ENCODE assay signal across 8 cellular contexts in genomic region chr9:36487482-36488321, GRCh38.
DNase-seq lines count a peak whose midpoint lies in the region; ATAC-seq and TF ChIP-seq lines count a peak whose summit lies in the region.

No MANE protein-coding gene starts in this region.

- peak overlapping the region; percentile 93 for H3K27ac ChIP-seq in HUES64 (ENCODE audit: low read depth, low read length)
- peak overlapping the region; percentile 91 for H3K27ac ChIP-seq in OCI-LY1 (ENCODE audit: low read depth, low read length, poor library complexity, severe bottlenecking)

- 1% methylated on average over 89 of the region's 93 CpGs for WGBS in HUES64

- no peaks in the 10 kb centered on the region for H3K9me2 ChIP-seq in OCI-LY1 (ENCODE audit: low read depth, low read length)

- H4K20me1 ChIP-seq in OCI-LY1 (ENCODE audit: insufficient read depth, low read length) = no peaks in the 10 kb centered on the region

- peaks cover 38% of the 10 kb centered on the region for H3K79me2 ChIP-seq in OCI-LY1 (ENCODE audit: insufficient read depth, low read length)

- H3F3A ChIP-seq in OCI-LY1 (ENCODE audit: insufficient read depth, low read length) = no peaks in the 10 kb centered on the region

- H3K4me2 ChIP-seq in OCI-LY1 (ENCODE audit: low read length) = peak overlapping the region; percentile 98

- H3K9me3 ChIP-seq in HUES64 (ENCODE audit: insufficient read depth, low read depth, low read length) (no peaks in the 10 kb centered on the region), OCI-LY1 (ENCODE audit: low read length) (no peaks in the 10 kb centered on the region)

- DNase-seq in DMS 273 (lab: John Stamatoyannopoulos, UW; ENCODE audit: unreplicated experiment) (peak; percentile 98), activated T-cell treated with anti-CD3 and anti-CD28 coated beads for 24 hours (ENCODE audit: low read depth) (peak; percentile 86), epithelial cell of esophagus (ENCODE audit: low read depth) (peak; percentile 89), mucosa of gallbladder (ENCODE audit: low spot score) (peak; percentile 91)
- DNase-seq in stimulated activated CD8-positive, alpha-beta memory T cell treated with anti-CD3 and anti-CD28 coated beads, Interleukin-4, amount 100 ng/mL, for 24 hours (ENCODE audit: low read depth) = peak; percentile 88

- no peaks in the 10 kb centered on the region for H3K27me3 ChIP-seq in HUES64 (ENCODE audit: insufficient read depth, low read length)
- H3K27me3 ChIP-seq in OCI-LY1 (ENCODE audit: insufficient read depth, low read length) = no peaks in the 10 kb centered on the region

- peak; percentile 81 for ATAC-seq in GM21515 (IDR thresholded peaks at IDR 0.05; ENCODE audit: unreplicated experiment)

- H3K9ac ChIP-seq in HUES64 (ENCODE audit: low read depth, low read length) (peak overlapping the region; percentile 88), OCI-LY1 (ENCODE audit: low read length) (peak overlapping the region; percentile 97)

- TF ChIP-seq CTCF in OCI-LY1 (IDR thresholded peaks at IDR 0.05; ENCODE audit: low read length) (no peak), epithelial cell of esophagus (IDR thresholded peaks at IDR 0.05; ENCODE audit: insufficient read depth, low read depth, low read length, missing control alignments) (no peak)

- H3K36me3 ChIP-seq in HUES64 (ENCODE audit: insufficient read depth, low read length) (no peaks in the 10 kb centered on the region), OCI-LY1 (ENCODE audit: insufficient read depth, low read length) (no peaks in the 10 kb centered on the region)

- H2AFZ ChIP-seq in OCI-LY1 (ENCODE audit: low read length) = peak overlapping the region; percentile 94

- peak overlapping the region; percentile 91 for H3K4me3 ChIP-seq in HUES64 (ENCODE audit: low read length)
- peak overlapping the region; percentile 99 for H3K4me3 ChIP-seq in OCI-LY1 (ENCODE audit: low read depth, low read length, poor library complexity, severe bottlenecking)
- peak overlapping the region; percentile 88 for H3K4me3 ChIP-seq in epithelial cell of esophagus (ENCODE audit: low read length)

- H3K4me1 ChIP-seq in HUES64 (ENCODE audit: insufficient read depth, low read length) (peaks cover 51% of the 10 kb centered on the region), OCI-LY1 (ENCODE audit: insufficient read depth, low read length, severe bottlenecking) (peaks cover 30% of the 10 kb centered on the region)

Comparison
In these comparisons a context has a peak if more than half of its experiments do, and no peak if none do; other contexts are left out.
1. Peak in every context shown above with its lines: DNase-seq, ATAC-seq, H3K4me3 ChIP-seq and H3K27ac ChIP-seq.